Comparison of ENCODE assay signal across 18 cellular contexts in the genomic region with DNA sequence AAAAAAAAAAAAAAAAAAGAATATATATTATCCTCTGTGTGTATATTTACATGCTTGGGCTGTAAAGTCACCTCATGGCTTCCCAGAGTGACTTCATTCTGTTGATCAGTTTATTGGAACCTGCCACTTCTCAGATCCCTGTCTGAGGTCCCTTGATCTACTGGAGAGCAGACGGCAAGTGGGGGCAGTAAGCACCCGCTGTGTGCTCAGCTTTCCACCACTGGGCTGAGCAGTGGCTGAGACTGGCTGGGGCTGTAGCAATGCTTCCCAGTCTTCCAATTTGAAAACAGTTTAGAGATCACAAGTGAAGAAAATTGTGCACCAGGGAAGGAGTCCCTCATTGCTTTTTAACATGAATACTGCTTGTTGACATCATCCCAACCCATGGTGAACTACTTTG.
"Had no signal": no experiment of that assay in that cellular context is flagged by ENCODE, and none has a peak within 500 bp of the region (broad histone marks: within the 10 kb centered on the region; RNA-seq: fewer than 3 reads in every experiment).

No MANE protein-coding gene starts in this region.

- H3K4me1 ChIP-seq: sigmoid colon had no signal

- H3K36me3 Mint-ChIP-seq: activated naive CD8-positive, alpha-beta T cell treated with anti-CD3 and anti-CD28 coated beads for 36 hours had no signal

- H3K36me3 ChIP-seq: sigmoid colon had no signal

- H3K27me3 ChIP-seq: sigmoid colon had no signal

- H3K4me3 ChIP-seq: sigmoid colon had no signal

- H3K9me3 ChIP-seq: sigmoid colon had no signal

- DNase-seq: activated CD4-positive, alpha-beta T cell treated with anti-CD3 and anti-CD28 coated beads, Interleukin-2, amount 10 ng/mL, durations not matched to agents 7 days and 5 days; activated CD4-positive, CD25-positive, alpha-beta regulatory T cell treated with anti-CD3 and anti-CD28 coated beads, Interleukin-2, amount 50 U/mL, for 72 hours; activated CD8-positive, alpha-beta T cell treated with anti-CD3 and anti-CD28 coated beads, Interleukin-2, amount 10 ng/mL, durations not matched to agents 7 days and 5 days; activated naive CD4-positive, alpha-beta T cell; activated naive CD8-positive, alpha-beta T cell treated with anti-CD3 and anti-CD28 coated beads for 36 hours; activated T-cell treated with anti-CD3 and anti-CD28 coated beads, Interleukin-2, amount 50 U/mL, for 1 hour; cortex of kidney; foreskin melanocyte; hypothalamus; left ventricle myocardium superior; nucleus accumbens; sigmoid colon; stimulated activated CD4-positive, alpha-beta T cell treated with anti-CD3 and anti-CD28 coated beads, Interleukin-4, amount 100 ng/mL, for 1 hour; stimulated activated naive CD4-positive, alpha-beta T cell treated with Interleukin-2 at 50 U/mL for 16 hours; T-helper 1 cell; WERI-Rb-1 had no signal

- ATAC-seq: activated CD8-positive, alpha-beta T cell treated with anti-CD3 and anti-CD28 coated beads, Interleukin-2, amount 10 ng/mL, durations not matched to agents 7 days and 5 days; left ventricle myocardium superior had no signal

- H3K27ac Mint-ChIP-seq: activated CD4-positive, alpha-beta T cell treated with anti-CD3 and anti-CD28 coated beads, Interleukin-2, amount 10 ng/mL, durations not matched to agents 7 days and 5 days; activated CD8-positive, alpha-beta T cell treated with anti-CD3 and anti-CD28 coated beads, Interleukin-2, amount 10 ng/mL, durations not matched to agents 7 days and 5 days; activated naive CD8-positive, alpha-beta T cell treated with anti-CD3 and anti-CD28 coated beads for 36 hours had no signal

- FAIRE-seq: astrocyte, TTC549 had no signal

- H3K9me3 Mint-ChIP-seq: activated CD4-positive, alpha-beta T cell treated with anti-CD3 and anti-CD28 coated beads, Interleukin-2, amount 10 ng/mL, durations not matched to agents 7 days and 5 days; activated naive CD8-positive, alpha-beta T cell treated with anti-CD3 and anti-CD28 coated beads for 36 hours had no signal

- H3K4me1 Mint-ChIP-seq: activated CD4-positive, alpha-beta T cell treated with anti-CD3 and anti-CD28 coated beads, Interleukin-2, amount 10 ng/mL, durations not matched to agents 7 days and 5 days; activated naive CD8-positive, alpha-beta T cell treated with anti-CD3 and anti-CD28 coated beads for 36 hours had no signal

- H3K27ac ChIP-seq: sigmoid colon, WERI-Rb-1 had no signal

- H3K4me3 Mint-ChIP-seq: activated CD4-positive, alpha-beta T cell treated with anti-CD3 and anti-CD28 coated beads, Interleukin-2, amount 10 ng/mL, durations not matched to agents 7 days and 5 days; activated CD8-positive, alpha-beta T cell treated with anti-CD3 and anti-CD28 coated beads, Interleukin-2, amount 10 ng/mL, durations not matched to agents 7 days and 5 days; activated naive CD8-positive, alpha-beta T cell treated with anti-CD3 and anti-CD28 coated beads for 36 hours had no signal

- H3K27me3 Mint-ChIP-seq: activated CD4-positive, alpha-beta T cell treated with anti-CD3 and anti-CD28 coated beads, Interleukin-2, amount 10 ng/mL, durations not matched to agents 7 days and 5 days; activated naive CD8-positive, alpha-beta T cell treated with anti-CD3 and anti-CD28 coated beads for 36 hours had no signal
